ENCODE assay signal across 10 cellular contexts in genomic region chr2:60127191-60127590, GRCh38.
"Had no signal": no experiment of that assay in that cellular context is flagged by ENCODE, and none has a peak within 500 bp of the region (broad histone marks: within the 10 kb centered on the region; RNA-seq: fewer than 3 reads in every experiment).

No MANE protein-coding gene starts in this region.

- H3K27ac Mint-ChIP-seq: HFFc6 had no signal

- H3K4me3 Mint-ChIP-seq: HFFc6, IgD-negative memory B cell had no signal

- DNase-seq: GM23248, GOT3, H7, HFFc6, Kasumi-1, KG1 had no signal

- H3K27ac ChIP-seq: GM23248, HL-60 had no signal

- H2AFZ ChIP-seq: GM23248 had no signal

- H3K4me3 ChIP-seq: GM23248, HAP-1 had no signal

- H3K9ac ChIP-seq: GM23248 had no signal

- ATAC-seq: HCT116 had no signal

- H3K4me1 ChIP-seq: HAP-1 had no signal

- H3K9me3 ChIP-seq: HAP-1 had no signal

- H3K36me3 ChIP-seq: HAP-1 had no signal

- H3K27me3 Mint-ChIP-seq: IgD-negative memory B cell had no signal
